In the genomic region with DNA sequence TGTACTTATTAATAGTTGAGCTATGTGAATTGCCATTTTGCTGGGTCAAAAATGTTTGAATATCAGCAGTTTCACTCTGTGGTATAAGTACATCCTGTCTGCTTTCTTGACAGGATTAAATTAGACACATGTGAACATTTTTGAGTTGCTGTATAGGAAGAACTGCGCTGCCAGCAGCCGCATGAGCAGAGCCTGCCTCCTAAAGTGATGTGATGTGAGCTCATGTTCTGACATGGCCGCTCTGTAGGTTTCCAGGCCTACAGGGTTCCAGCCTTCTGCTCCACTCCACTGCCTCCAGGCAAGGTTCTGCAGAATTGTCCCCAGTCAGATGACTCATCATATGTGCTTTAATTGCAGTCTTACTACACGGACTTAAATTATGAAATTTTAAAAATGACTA, we compare ENCODE assay signal across 10 cellular contexts.
A peak's percentile ranks its signal among the peaks of the same experiment; 100 is the strongest.
DNase-seq lines count a peak whose midpoint lies in the region; ATAC-seq and TF ChIP-seq lines count a peak whose summit lies in the region.
"Had no signal": no experiment of that assay in that cellular context is flagged by ENCODE, and none has a peak within 500 bp of the region (broad histone marks: within the 10 kb centered on the region; RNA-seq: fewer than 3 reads in every experiment).

No MANE protein-coding gene starts in this region.

- DNase-seq in GM12864 (ENCODE audit: low read depth) (peak; percentile 57), adipocyte (ENCODE audit: low read depth) (peak; percentile 69), lower lobe of right lung (no peak), esophagus squamous epithelium (lab: John Stamatoyannopoulos, UW) (no peak), CD14-positive monocyte (ENCODE audit: low spot score) (no peak), AML-193 (lab: John Stamatoyannopoulos, UW) (no peak)
- DNase-seq: DMS79 treated with DMSO at 0.1 percent for 48 hours had no signal

- H3K9ac ChIP-seq in adipocyte (ENCODE audit: low read length): no peak overlapping the region

- TF ChIP-seq CTCF in GM12864 (IDR thresholded peaks at IDR 0.05; ENCODE audit: low read depth, low read length, missing control alignments): no peak
- TF ChIP-seq CTCF in lower lobe of right lung (IDR thresholded peaks at IDR 0.05): no peak
- TF ChIP-seq CTCF in esophagus squamous epithelium (IDR thresholded peaks at IDR 0.05): no peak
- TF ChIP-seq CTCF in CD14-positive monocyte (IDR thresholded peaks at IDR 0.05): no peak

- H3K27me3 ChIP-seq in adipocyte (replicated peaks; ENCODE audit: control insufficient read depth, insufficient read depth, low read length): no peaks in the 10 kb centered on the region
- H3K27me3 ChIP-seq in lower lobe of right lung (ENCODE audit: low read depth): no peaks in the 10 kb centered on the region
- no peaks in the 10 kb centered on the region for H3K27me3 ChIP-seq in esophagus squamous epithelium

- no peak overlapping the region for H3K27ac ChIP-seq in lower lobe of right lung
- no peak overlapping the region for H3K27ac ChIP-seq in esophagus squamous epithelium

- intact Hi-C loops in lower lobe of right lung (cut with DNase I) (no loop called here), esophagus squamous epithelium (cut with DNase I) (no loop called here), CD14-positive monocyte (cut with micrococcal nuclease) (no loop called here)

- peaks cover 39 to 68% of the 10 kb centered on the region in 2 donors for H3K36me3 Mint-ChIP-seq in CD14-positive monocyte

- WGBS in esophagus squamous epithelium, 2 donors: 42 to 50% methylated on average over 1 to 4 of the region's 4 CpGs

- ATAC-seq in GM19395 (IDR thresholded peaks at IDR 0.05; ENCODE audit: unreplicated experiment): peak; percentile 94
- ATAC-seq in HG03066 (IDR thresholded peaks at IDR 0.05; ENCODE audit: low read depth, unreplicated experiment): peak; percentile 74
- no peak for ATAC-seq in lower lobe of right lung

- H3K36me3 ChIP-seq in adipocyte (ENCODE audit: control insufficient read depth, insufficient read depth, low read length, severe bottlenecking) (peaks cover 7% of the 10 kb centered on the region), lower lobe of right lung (peaks cover 32% of the 10 kb centered on the region), esophagus squamous epithelium (peaks cover 0 to 54% (median 7%) of the 10 kb centered on the region in 3 donors)

- H3K4me3 ChIP-seq in GM12864 (ENCODE audit: low read depth, low read length) (no peak overlapping the region), adipocyte (ENCODE audit: low read length) (no peak overlapping the region), lower lobe of right lung (no peak overlapping the region), esophagus squamous epithelium (no peak overlapping the region)

- H3K27ac Mint-ChIP-seq in CD14-positive monocyte: no peak overlapping the region
- H3K27ac Mint-ChIP-seq: activated T-helper 1 cell treated with anti-CD3 and anti-CD28 coated beads, Interleukin-12 subunit alpha, Interleukin-12 subunit beta, Interleukin-2, Interleukin-4 antibody, amounts not matched to agents 30 ng/mL and 10 ng/mL and 1 ng/mL, durations not matched to agents 14 hours and 24 hours and 36 hours had no signal

- H3K4me1 ChIP-seq in adipocyte (ENCODE audit: control insufficient read depth, insufficient read depth, low read length) (peaks cover 12% of the 10 kb centered on the region), lower lobe of right lung (no peaks in the 10 kb centered on the region), esophagus squamous epithelium (no peaks in the 10 kb centered on the region)

- no peaks in the 10 kb centered on the region for H3K9me3 ChIP-seq in adipocyte (ENCODE audit: control insufficient read depth, low read length)
- no peaks in the 10 kb centered on the region for H3K9me3 ChIP-seq in lower lobe of right lung
- no peaks in the 10 kb centered on the region for H3K9me3 ChIP-seq in esophagus squamous epithelium

- no peaks in the 10 kb centered on the region for H3K9me3 Mint-ChIP-seq in CD14-positive monocyte
- H3K9me3 Mint-ChIP-seq: activated T-helper 1 cell treated with anti-CD3 and anti-CD28 coated beads, Interleukin-12 subunit alpha, Interleukin-12 subunit beta, Interleukin-2, Interleukin-4 antibody, amounts not matched to agents 30 ng/mL and 10 ng/mL and 1 ng/mL, durations not matched to agents 14 hours and 24 hours and 36 hours had no signal

- H3K4me1 Mint-ChIP-seq in CD14-positive monocyte: no peaks in the 10 kb centered on the region

- TF ChIP-seq POLR2A in esophagus squamous epithelium (IDR thresholded peaks at IDR 0.05): no peak

- no peak overlapping the region for H3K4me3 Mint-ChIP-seq in CD14-positive monocyte
- H3K4me3 Mint-ChIP-seq: activated T-helper 1 cell treated with anti-CD3 and anti-CD28 coated beads, Interleukin-12 subunit alpha, Interleukin-12 subunit beta, Interleukin-2, Interleukin-4 antibody, amounts not matched to agents 30 ng/mL and 10 ng/mL and 1 ng/mL, durations not matched to agents 14 hours and 24 hours and 36 hours had no signal

- no peaks in the 10 kb centered on the region for H3K27me3 Mint-ChIP-seq in CD14-positive monocyte (ENCODE audit: low read depth in 3 of 3)

Comparison
In these comparisons a context has a peak if more than half of its experiments do, and no peak if none do; other contexts are left out.
1. DNase-seq: peak in GM12864 (single experiment) and adipocyte (single experiment); none in lower lobe of right lung (single experiment), esophagus squamous epithelium (single experiment), CD14-positive monocyte (single experiment) and AML-193 (0 of 2).
2. ATAC-seq: peak in GM19395 (single experiment) and HG03066 (single experiment); none in lower lobe of right lung (0 of 2).